Comparison of ENCODE assay signal across 3 cellular contexts in genomic region chr3:98322686-98323085, GRCh38.
TF ChIP-seq lines count a peak whose summit lies in the region.

No MANE protein-coding gene starts in this region.

TF ChIP-seq in GM23338, 12 proteins besides CTCF, POLR2A, EP300 and RAD21 (continues in another document):
- TF ChIP-seq EZH2phosphoT487 (IDR thresholded peaks at IDR 0.05; ENCODE audit: unreplicated experiment) (no peak), EZH2 (IDR thresholded peaks at IDR 0.05; ENCODE audit: low read depth, unreplicated experiment) (no peak), STAT1 (IDR thresholded peaks at IDR 0.05; ENCODE audit: unreplicated experiment) (no peak), ZNF331 (CRISPR knock-in tag; IDR thresholded peaks at IDR 0.05; ENCODE audit: low read depth) (no peak), JUNB (IDR thresholded peaks at IDR 0.05; ENCODE audit: unreplicated experiment) (no peak), POLR2AphosphoS5 (IDR thresholded peaks at IDR 0.05; ENCODE audit: low read depth) (no peak), ZNF462 (CRISPR knock-in tag; IDR thresholded peaks at IDR 0.05) (no peak), CREB1 (CRISPR knock-in tag; IDR thresholded peaks at IDR 0.05; ENCODE audit: low read depth) (no peak), ZNF114 (CRISPR knock-in tag; IDR thresholded peaks at IDR 0.05) (no peak)

TF ChIP-seq in WTC11, 78 proteins besides CTCF, POLR2A, EP300 and RAD21:
- no peak for TF ChIP-seq MLX (CRISPR knock-in tag; IDR thresholded peaks at IDR 0.05)
- TF ChIP-seq AR (CRISPR knock-in tag; IDR thresholded peaks at IDR 0.05) = no peak
- TF ChIP-seq HMGXB4 (CRISPR knock-in tag; IDR thresholded peaks at IDR 0.05) = no peak
- no peak for TF ChIP-seq NR1H2 (CRISPR knock-in tag; IDR thresholded peaks at IDR 0.05)
- TF ChIP-seq CREB1 (CRISPR knock-in tag; IDR thresholded peaks at IDR 0.05) = no peak
- TF ChIP-seq ZNF532 (CRISPR knock-in tag; IDR thresholded peaks at IDR 0.05; ENCODE audit: borderline replicate concordance) = no peak

TF ChIP-seq in HepG2, 621 proteins besides CTCF, POLR2A, EP300 and RAD21:
- 0 out of 2 replicates have a peak, but pooled peaks have one; percentile 8 for TF ChIP-seq HNF4A (CRISPR knock-in tag; IDR thresholded peaks at IDR 0.05)
- no peak for TF ChIP-seq ONECUT2 (CRISPR knock-in tag; IDR thresholded peaks at IDR 0.05)
- no peak for TF ChIP-seq KLF9 (CRISPR knock-in tag; IDR thresholded peaks at IDR 0.05; ENCODE audit: low read depth)
- TF ChIP-seq ZNF672 (CRISPR knock-in tag; IDR thresholded peaks at IDR 0.05) = no peak
- no peak for TF ChIP-seq ELK4 (CRISPR knock-in tag; IDR thresholded peaks at IDR 0.05; ENCODE audit: borderline replicate concordance)
- no peak for TF ChIP-seq HIVEP1 (CRISPR knock-in tag; IDR thresholded peaks at IDR 0.05)
- no peak for TF ChIP-seq CSRNP2 (CRISPR knock-in tag; conservative IDR thresholded peaks at IDR 0.05; ENCODE audit: low read depth)
- TF ChIP-seq ZNF24 (IDR thresholded peaks at IDR 0.05) = no peak
TF ChIP-seq in HepG2: peak in this region for 1.
